ENCODE assay signal across 9 cellular contexts in genomic region chr21:39715804-39716397, GRCh38. TPM values are rescaled to one million over a fixed set of nuclear protein-coding genes. Genes with fewer than 3 reads are reported as not detected.
A peak's percentile ranks its signal among the peaks of the same experiment; 100 is the strongest.
DNase-seq lines count a peak whose midpoint lies in the region; ATAC-seq and TF ChIP-seq lines count a peak whose summit lies in the region.
"Had no signal": no experiment of that assay in that cellular context is flagged by ENCODE, and none has a peak within 500 bp of the region (broad histone marks: within the 10 kb centered on the region; RNA-seq: fewer than 3 reads in every experiment).

No MANE protein-coding gene starts in this region.

- no peak overlapping the region for H3K4me3 ChIP-seq in ascending aorta

- H3K9me3 ChIP-seq in ascending aorta: no peaks in the 10 kb centered on the region

- DNase-seq in COR-L47 (lab: John Stamatoyannopoulos, UW) (peak; percentile 37), HS-5 (ENCODE audit: low read depth) (peak; percentile 13), RKO (ENCODE audit: low spot score) (peak; percentile 39), ascending aorta (ENCODE audit: low spot score in 2 of 2) (peak in 1 of 2 donors; percentile 69), hypothalamus (lab: John Stamatoyannopoulos, UW) (peak in 34 of 51 donors; percentile 1 to 81 (median 16))
- peak; percentile 2 to 18 for DNase-seq in stimulated activated CD4-positive, alpha-beta T cell treated with anti-CD3 and anti-CD28 coated beads, Interleukin-15, amount 100 ng/mL, for 48 hours (ENCODE audit: low read depth in 2 of 2)

- no peak overlapping the region for H3K27ac ChIP-seq in ascending aorta

- ATAC-seq in GM21529 (IDR thresholded peaks at IDR 0.05; ENCODE audit: unreplicated experiment): no peak
- no peak for ATAC-seq in HG03095 (IDR thresholded peaks at IDR 0.05; ENCODE audit: unreplicated experiment)

- H3K36me3 ChIP-seq in ascending aorta: no peaks in the 10 kb centered on the region

- H3K27me3 ChIP-seq in ascending aorta: no peaks in the 10 kb centered on the region

- H3K4me1 ChIP-seq in ascending aorta: no peaks in the 10 kb centered on the region

- intact Hi-C loops in ascending aorta (cut with DNase I): loop anchor here (1.0 kb wide), 1 partner anchor 198 kb away; no protein-coding TSS in a partner anchor

- peak; percentile 28 to 65 (median 38) for TF ChIP-seq CTCF in ascending aorta (IDR thresholded peaks at IDR 0.05)

RNA-seq across cellular contexts. Expression of gene IGSF5, which starts 29.1 kb away (rescaled TPM):
- total RNA-seq in ascending aorta: not detected
- total RNA-seq: T-helper 1 cell treated with Interleukin-12 subunit alpha and Interleukin-12 subunit beta and Interleukin-4 antibody, amounts not matched to agents 30 ng/mL and 1 ng/mL, for 36 hours had no signal
